ENCODE assay signal across 9 cellular contexts in genomic region chr1:221712776-221713431, GRCh38. TPM values are rescaled to one million over a fixed set of nuclear protein-coding genes. Genes with fewer than 3 reads are reported as not detected.
DNase-seq lines count a peak whose midpoint lies in the region; ATAC-seq lines count a peak whose summit lies in the region.
"Had no signal": no experiment of that assay in that cellular context is flagged by ENCODE, and none has a peak within 500 bp of the region (broad histone marks: within the 10 kb centered on the region; RNA-seq: fewer than 3 reads in every experiment).

No MANE protein-coding gene starts in this region.

- H3K27me3 Mint-ChIP-seq in activated naive CD8-positive, alpha-beta T cell treated with anti-CD3 and anti-CD28 coated beads for 36 hours = no peaks in the 10 kb centered on the region

- DNase-seq in RPMI7951 (ENCODE audit: low read depth) = peak; percentile 43
- DNase-seq in activated naive CD8-positive, alpha-beta T cell treated with anti-CD3 and anti-CD28 coated beads for 36 hours = peak; percentile 71
- DNase-seq in stimulated activated CD4-positive, alpha-beta T cell treated with anti-CD3 and anti-CD28 coated beads, Interleukin-1b, Interleukin-23, amount 100 ng/mL, for 1 hour (ENCODE audit: low read depth in 2 of 2) = peak; percentile 24 to 47
- DNase-seq in DMS114 treated with DMSO at 0.1 percent for 48 hours (lab: John Stamatoyannopoulos, UW; ENCODE audit: unreplicated experiment) = no peak
- DNase-seq in putamen (ENCODE audit: low spot score) = no peak
- no peak for DNase-seq in NCI-H748 (lab: John Stamatoyannopoulos, UW; ENCODE audit: unreplicated experiment)

- H3K4me3 Mint-ChIP-seq in activated naive CD8-positive, alpha-beta T cell treated with anti-CD3 and anti-CD28 coated beads for 36 hours = peak overlapping the region; percentile 65
- H3K4me3 Mint-ChIP-seq: neural crest cell had no signal

- peak; percentile 54 for ATAC-seq in GM18517 (IDR thresholded peaks at IDR 0.05; ENCODE audit: unreplicated experiment)
- ATAC-seq in HG02798 (IDR thresholded peaks at IDR 0.05; ENCODE audit: poor library complexity, unreplicated experiment) = peak; percentile 61

- H3K4me1 Mint-ChIP-seq in activated naive CD8-positive, alpha-beta T cell treated with anti-CD3 and anti-CD28 coated beads for 36 hours = peaks cover 75% of the 10 kb centered on the region

- peaks cover 57% of the 10 kb centered on the region for H3K36me3 Mint-ChIP-seq in activated naive CD8-positive, alpha-beta T cell treated with anti-CD3 and anti-CD28 coated beads for 36 hours

- peak overlapping the region; percentile 92 for H3K27ac Mint-ChIP-seq in activated naive CD8-positive, alpha-beta T cell treated with anti-CD3 and anti-CD28 coated beads for 36 hours

- H3K9me3 Mint-ChIP-seq in activated naive CD8-positive, alpha-beta T cell treated with anti-CD3 and anti-CD28 coated beads for 36 hours = peaks cover 5% of the 10 kb centered on the region

RNA-seq across cellular contexts. Expression of gene DUSP10, which starts 29.0 kb away (rescaled TPM):
- total RNA-seq in RPMI7951 (2014; rRNA removed; shearing (Covaris generic)) = 27.8 and 35.1 TPM in 2 replicates
- 10 to 100 TPM; 32.7 to 33.0 TPM for total RNA-seq in activated naive CD8-positive, alpha-beta T cell treated with anti-CD3 and anti-CD28 coated beads for 36 hours

Comparison
In these comparisons a context has a peak if more than half of its experiments do, and no peak if none do; other contexts are left out.
1. DNase-seq: peak in RPMI7951 (single experiment), activated naive CD8-positive, alpha-beta T cell treated with anti-CD3 and anti-CD28 coated beads for 36 hours (single experiment) and stimulated activated CD4-positive, alpha-beta T cell treated with anti-CD3 and anti-CD28 coated beads, Interleukin-1b, Interleukin-23, amount 100 ng/mL, for 1 hour (2 of 2); none in DMS114 treated with DMSO at 0.1 percent for 48 hours (single experiment), putamen (single experiment) and NCI-H748 (single experiment).